ENCODE assay signal across 13 cellular contexts in genomic region chr1:19204665-19205266, GRCh38.
A peak's percentile ranks its signal among the peaks of the same experiment; 100 is the strongest.
DNase-seq lines count a peak whose midpoint lies in the region; ATAC-seq and TF ChIP-seq lines count a peak whose summit lies in the region.
"Had no signal": no experiment of that assay in that cellular context is flagged by ENCODE, and none has a peak within 500 bp of the region (broad histone marks: within the 10 kb centered on the region; RNA-seq: fewer than 3 reads in every experiment).

No MANE protein-coding gene starts in this region.

- TF ChIP-seq CTCF in OCI-LY3 (IDR thresholded peaks at IDR 0.05; ENCODE audit: low read depth, low read length) (no peak), choroid plexus epithelial cell (conservative IDR thresholded peaks at IDR 0.05; ENCODE audit: low read depth, low read length) (no peak), neutrophil (IDR thresholded peaks at IDR 0.05) (no peak)

- no peak overlapping the region for H3K27ac ChIP-seq in OCI-LY3 (ENCODE audit: low read length)
- H3K27ac ChIP-seq in neutrophil = peak overlapping the region; percentile 54
- H3K27ac ChIP-seq: prostate gland had no signal

- peaks cover 40% of the 10 kb centered on the region for H3K4me1 ChIP-seq in OCI-LY3 (ENCODE audit: low read length)
- H3K4me1 ChIP-seq in neutrophil (ENCODE audit: control insufficient read depth in 1 of 2, insufficient read depth in 1 of 2, low read depth in 1 of 2, low read length in 1 of 2) = peaks cover 25 to 33% of the 10 kb centered on the region in 2 experiments

- peak overlapping the region; percentile 67 for H3K4me2 ChIP-seq in OCI-LY3 (ENCODE audit: low read length)

- H3K4me3 ChIP-seq in OCI-LY3 (ENCODE audit: low read length) = no peak overlapping the region
- no peak overlapping the region for H3K4me3 ChIP-seq in choroid plexus epithelial cell (ENCODE audit: low read depth, low read length)
- no peak overlapping the region for H3K4me3 ChIP-seq in neutrophil (ENCODE audit: low read depth in 1 of 2, low read length in 1 of 2)
- H3K4me3 ChIP-seq: prostate gland had no signal

- peaks cover 20% of the 10 kb centered on the region for H3K36me3 ChIP-seq in OCI-LY3 (replicated peaks; ENCODE audit: low read depth, low read length)
- peaks cover 21% of the 10 kb centered on the region for H3K36me3 ChIP-seq in neutrophil
- H3K36me3 ChIP-seq: prostate gland had no signal

- H4K20me1 ChIP-seq in OCI-LY3 (ENCODE audit: insufficient read depth, low read length) = peaks cover 90% of the 10 kb centered on the region

- H3K9ac ChIP-seq in OCI-LY3 (ENCODE audit: low read length) = no peak overlapping the region

- peaks cover 99% of the 10 kb centered on the region for H3K79me2 ChIP-seq in OCI-LY3 (ENCODE audit: low read length)

- DNase-seq in EL (peak; percentile 47), choroid plexus epithelial cell (ENCODE audit: low read depth) (peak; percentile 36)
- DNase-seq: activated naive CD4-positive, alpha-beta T cell treated with Interleukin-2 at 50 U/mL for 16 hours; NCI-H2029 treated with DMSO at 0.1 percent for 48 hours; stimulated activated naive CD4-positive, alpha-beta T cell treated with Interleukin-2 at 50 U/mL for 16 hours; SW 1271 had no signal

- no peaks in the 10 kb centered on the region for H3K9me3 ChIP-seq in OCI-LY3 (ENCODE audit: insufficient read depth, low read length)
- H3K9me3 ChIP-seq in neutrophil = no peaks in the 10 kb centered on the region
- H3K9me3 ChIP-seq: prostate gland had no signal

- H3K27me3 ChIP-seq in OCI-LY3 (ENCODE audit: low read depth, low read length) (no peaks in the 10 kb centered on the region), neutrophil (no peaks in the 10 kb centered on the region)

- ATAC-seq in GM18520 (IDR thresholded peaks at IDR 0.05; ENCODE audit: unreplicated experiment) = no peak
- ATAC-seq in HG03025 (IDR thresholded peaks at IDR 0.05; ENCODE audit: low FRiP score, unreplicated experiment) = no peak
- no peak for ATAC-seq in GM21825 (IDR thresholded peaks at IDR 0.05; ENCODE audit: unreplicated experiment)
- ATAC-seq in HG03175 (IDR thresholded peaks at IDR 0.05; ENCODE audit: unreplicated experiment) = no peak

- no peak overlapping the region for H2AFZ ChIP-seq in OCI-LY3 (ENCODE audit: low read depth, low read length)
